30 cellular contexts compared by ENCODE assay signal in the genomic region with DNA sequence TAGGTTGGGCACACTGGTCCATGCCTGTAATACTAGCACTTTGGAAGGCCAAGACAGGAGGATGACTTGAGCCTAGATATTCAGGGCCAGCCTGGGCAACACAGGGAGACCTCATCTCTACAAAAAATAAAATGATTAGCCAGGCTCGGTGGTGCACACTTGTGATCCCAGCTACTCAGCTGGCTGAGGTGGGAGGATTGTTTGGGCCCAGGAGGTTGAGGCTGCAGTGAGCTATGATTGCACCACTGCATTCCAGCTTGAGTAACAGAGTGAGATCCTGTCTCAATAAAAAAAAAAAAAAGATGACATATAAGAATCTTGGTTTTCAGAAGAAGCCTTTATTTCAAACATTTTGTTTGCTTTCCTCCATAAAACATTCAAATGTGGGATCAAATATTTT.
"Had no signal": no experiment of that assay in that cellular context is flagged by ENCODE, and none has a peak within 500 bp of the region (broad histone marks: within the 10 kb centered on the region; RNA-seq: fewer than 3 reads in every experiment).

No MANE protein-coding gene starts in this region.

- H3K4me1 Mint-ChIP-seq: naive B cell, neural progenitor cell had no signal

- H3K9me3 ChIP-seq: esophagus squamous epithelium, gastrocnemius medialis, mucosa of descending colon, right atrium auricular region, stomach, testis, tibial artery had no signal

- H3K36me3 ChIP-seq: esophagus squamous epithelium, gastrocnemius medialis, neural progenitor cell, right atrium auricular region, stomach, tibial artery had no signal

- H3K27ac ChIP-seq: esophagus squamous epithelium, gastrocnemius medialis, neural progenitor cell, parathyroid adenoma, right atrium auricular region, stomach, testis, tibial artery had no signal

- H3K27ac Mint-ChIP-seq: effector memory CD8-positive, alpha-beta T cell; mesothelial cell of epicardium; naive B cell; natural killer cell treated with Interleukin-12 subunit alpha and Interleukin-12 subunit beta and Interleukin-15 and Interleukin-18, amount 100 ng/mL, for 72 hours; neural progenitor cell; progenitor cell of endocrine pancreas; type B pancreatic cell had no signal

- H3K27me3 Mint-ChIP-seq: effector memory CD8-positive, alpha-beta T cell; naive B cell; natural killer cell treated with Interleukin-12 subunit alpha and Interleukin-12 subunit beta and Interleukin-15 and Interleukin-18, amount 100 ng/mL, for 72 hours; progenitor cell of endocrine pancreas; type B pancreatic cell had no signal

- H3K27me3 ChIP-seq: esophagus squamous epithelium, gastrocnemius medialis, neural progenitor cell, right atrium auricular region, stomach, testis, tibial artery had no signal

- H3K9me3 Mint-ChIP-seq: neural progenitor cell had no signal

- H2AFZ ChIP-seq: neural progenitor cell, parathyroid adenoma had no signal

- ATAC-seq: effector memory CD8-positive, alpha-beta T cell; gastrocnemius medialis; left lobe of liver; mucosa of descending colon; natural killer cell treated with Interleukin-12 subunit alpha and Interleukin-12 subunit beta and Interleukin-15 and Interleukin-18, amount 100 ng/mL, for 72 hours; sciatic nerve had no signal

- H3K4me1 ChIP-seq: esophagus squamous epithelium, gastrocnemius medialis, neural progenitor cell, parathyroid adenoma, right atrium auricular region, stomach, testis, tibial artery had no signal

- H3K4me3 Mint-ChIP-seq: effector memory CD8-positive, alpha-beta T cell; mesothelial cell of epicardium; naive B cell; natural killer cell treated with Interleukin-12 subunit alpha and Interleukin-12 subunit beta and Interleukin-15 and Interleukin-18, amount 100 ng/mL, for 72 hours; neural progenitor cell; type B pancreatic cell had no signal

- H3K36me3 Mint-ChIP-seq: mesothelial cell of epicardium, naive B cell, neural progenitor cell, type B pancreatic cell had no signal

- H3K4me2 ChIP-seq: neural progenitor cell, smooth muscle cell had no signal

- H3K4me3 ChIP-seq: esophagus squamous epithelium, gastrocnemius medialis, lung, mucosa of descending colon, neural progenitor cell, right atrium auricular region, smooth muscle cell, stomach, testis, tibial artery had no signal

- DNase-seq: cortex of kidney; effector memory CD8-positive, alpha-beta T cell; erythroblast; esophagus squamous epithelium; foreskin fibroblast; gastrocnemius medialis; head of caudate nucleus; kidney; mesenchymal stem cell; mucosa of descending colon; naive B cell; stimulated activated CD4-positive, alpha-beta T cell treated with anti-CD3 and anti-CD28 coated beads, Interleukin-12 subunit alpha, Interleukin-12 subunit beta, amount 100 ng/mL, for 4 hours; stimulated activated CD4-positive, alpha-beta T cell treated with anti-CD3 and anti-CD28 coated beads, Interleukin-1b, Interleukin-23, amount 100 ng/mL, for 48 hours; stimulated activated CD4-positive, alpha-beta T cell treated with anti-CD3 and anti-CD28 coated beads, Interleukin-4, amount 100 ng/mL, for 1 hour; stimulated activated CD8-positive, alpha-beta memory T cell treated with anti-CD3 and anti-CD28 coated beads, Interleukin-4, amount 100 ng/mL, for 48 hours; stimulated activated naive CD4-positive, alpha-beta T cell treated with Interleukin-2 at 50 U/mL for 16 hours; stomach; testis; tibial artery had no signal

- H3K9ac ChIP-seq: neural progenitor cell, parathyroid adenoma had no signal

- H3K79me2 ChIP-seq: parathyroid adenoma had no signal
